7 cellular contexts compared by ENCODE assay signal in the genomic region with DNA sequence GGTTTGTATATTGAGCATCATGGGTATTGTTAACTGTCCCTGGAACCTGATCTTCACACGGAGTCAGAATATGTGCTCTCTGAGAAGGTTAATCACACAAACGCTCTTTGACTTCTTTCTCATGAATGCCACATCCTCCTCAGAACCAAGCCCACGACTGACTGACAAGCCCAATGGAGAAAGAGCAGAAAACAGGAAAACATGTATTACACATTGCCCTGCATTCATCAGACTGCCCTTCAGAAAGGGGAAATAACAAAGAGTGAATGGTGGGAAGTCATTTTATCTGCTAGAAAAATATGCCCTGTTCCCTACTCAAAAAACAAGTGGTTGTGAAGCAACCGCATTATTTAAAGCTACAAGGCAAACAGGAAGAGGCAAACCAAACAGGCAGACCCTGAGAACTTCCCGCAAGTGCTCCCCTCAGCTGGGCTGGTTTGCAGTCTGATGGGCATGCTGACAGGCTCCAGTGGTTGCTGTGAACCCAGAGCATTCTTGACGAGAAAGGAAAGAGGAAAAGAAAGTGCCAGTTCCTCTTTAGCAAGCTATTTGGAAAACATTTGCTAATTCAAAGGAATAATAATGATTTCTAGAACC.
DNase-seq lines count a peak whose midpoint lies in the region; ATAC-seq, FAIRE-seq and TF ChIP-seq lines count a peak whose summit lies in the region.

No MANE protein-coding gene starts in this region.

- whole genome bisulfite sequencing in stomach, 5 donors, result 41 to 57% (median 50%) methylated on average over 6 of the region's 6 CpGs

- intact Hi-C loops in stomach (cut with DNase I; ENCODE audit: low total_unique reads), result no loop called here

- DNase-seq in endothelial cell (ENCODE audit: low spot score), result peak; percentile 60
- DNase-seq in stimulated activated CD8-positive, alpha-beta memory T cell treated with anti-CD3 and anti-CD28 coated beads, Interleukin-15, amount 100 ng/mL, for 48 hours (ENCODE audit: low read depth in 2 of 2), result peak; percentile 2 to 7
- DNase-seq in stomach, result no peak
- DNase-seq in GM19239 (ENCODE audit: insufficient read length, low spot score), result no peak
- DNase-seq in NCI-H128 (lab: John Stamatoyannopoulos, UW; ENCODE audit: unreplicated experiment), result no peak

- H3K27ac ChIP-seq in stomach, result peak overlapping the region in 1 of 5 donors; percentile 16

- peaks cover 2% of the 10 kb centered on the region for H3K27me3 Mint-ChIP-seq in endothelial cell (ENCODE audit: unreplicated experiment)

- TF ChIP-seq CTCF in endothelial cell (IDR thresholded peaks at IDR 0.05; ENCODE audit: unreplicated experiment), result no peak
- TF ChIP-seq CTCF in stomach (IDR thresholded peaks at IDR 0.05), result no peak

- H3K9me3 ChIP-seq in stomach, result no peaks in the 10 kb centered on the region

- H3K27me3 ChIP-seq in stomach, result no peaks in the 10 kb centered on the region

- H3K4me1 ChIP-seq in stomach, result no peaks in the 10 kb centered on the region

- H3K4me3 ChIP-seq in stomach, result no peak overlapping the region

- peaks cover 21% of the 10 kb centered on the region for H3K4me1 Mint-ChIP-seq in endothelial cell (ENCODE audit: unreplicated experiment)

- no peaks in the 10 kb centered on the region for H3K9me3 Mint-ChIP-seq in endothelial cell (ENCODE audit: unreplicated experiment)

- no peak for TF ChIP-seq POLR2A in stomach (IDR thresholded peaks at IDR 0.05)

- H3K36me3 ChIP-seq in stomach, result no peaks in the 10 kb centered on the region

- no peak overlapping the region for H3K4me3 Mint-ChIP-seq in endothelial cell (ENCODE audit: unreplicated experiment)

- no peaks in the 10 kb centered on the region for H3K36me3 Mint-ChIP-seq in endothelial cell (ENCODE audit: low read depth, unreplicated experiment)

- ATAC-seq in GM21367 (IDR thresholded peaks at IDR 0.05; ENCODE audit: unreplicated experiment), result peak; percentile 86
- peak; percentile 59 for ATAC-seq in HG03571 (IDR thresholded peaks at IDR 0.05; ENCODE audit: unreplicated experiment)

- TF ChIP-seq EP300 in stomach (IDR thresholded peaks at IDR 0.05), result no peak

- H3K27ac Mint-ChIP-seq in endothelial cell (ENCODE audit: unreplicated experiment), result no peak overlapping the region

- no peak for FAIRE-seq in GM19239 (lab: Jason Lieb, UNC)

Comparison
In these comparisons a context has a peak if more than half of its experiments do, and no peak if none do; other contexts are left out.
1. DNase-seq: peak in endothelial cell (single experiment) and stimulated activated CD8-positive, alpha-beta memory T cell treated with anti-CD3 and anti-CD28 coated beads, Interleukin-15, amount 100 ng/mL, for 48 hours (2 of 2); none in stomach (single experiment), GM19239 (single experiment) and NCI-H128 (single experiment).